In genomic region chr14:67372833-67373232, GRCh38 we compare ENCODE assay signal across 30 cellular contexts. TPM values are rescaled to one million over a fixed set of nuclear protein-coding genes. Genes with fewer than 3 reads are reported as not detected.
DNase-seq lines count a peak whose midpoint lies in the region; ATAC-seq, FAIRE-seq and TF ChIP-seq lines count a peak whose summit lies in the region.
"Had no signal": no experiment of that assay in that cellular context is flagged by ENCODE, and none has a peak within 500 bp of the region (broad histone marks: within the 10 kb centered on the region; RNA-seq: fewer than 3 reads in every experiment).

No MANE protein-coding gene starts in this region.

- no peak for TF ChIP-seq EP300 in HepG2 (IDR thresholded peaks at IDR 0.05; ENCODE audit: low read depth in 2 of 2, low read length in 2 of 2)
- TF ChIP-seq EP300 in HepG2 (CRISPR knock-in tag; IDR thresholded peaks at IDR 0.05; ENCODE audit: borderline replicate concordance), result no peak

- H3K4me2 ChIP-seq in HepG2 (ENCODE audit: low read depth, low read length), result no peak overlapping the region
- H3K4me2 ChIP-seq: BLaER1 had no signal

- H3K27me3 ChIP-seq in CD4-positive, alpha-beta T cell (ENCODE audit: control insufficient read depth, insufficient read depth, low read length), result no peaks in the 10 kb centered on the region
- H3K27me3 ChIP-seq in HepG2 (ENCODE audit: control insufficient read depth in 1 of 2, insufficient read depth in 2 of 2, low read length in 2 of 2), result no peaks in the 10 kb centered on the region
- H3K27me3 ChIP-seq: BLaER1, body of pancreas, dorsolateral prefrontal cortex, heart right ventricle, neutrophil, Peyer's patch, right lobe of liver, transverse colon had no signal

- intact Hi-C loops in CD4-positive, alpha-beta T cell (cut with DNase I, micrococcal nuclease), result no loop called here
- intact Hi-C loops in activated T-helper 2 cell treated with anti-CD3 and anti-CD28 coated beads, Interferon-gamma antibody, Interleukin-2, Interleukin-4, amounts not matched to agents 10 μg/mL and 5 μg/mL and 100 μg/mL, durations not matched to agents 14 hours and 24 hours and 36 hours (cut with micrococcal nuclease), result loop anchor here (1.0 kb wide), 1 partner anchor 13 kb away; the partner anchor contains the start of gene EIF2S1
- intact Hi-C loops in HepG2 (cut with micrococcal nuclease; ENCODE audit: unreplicated experiment), result no loop called here

- H3K4me3 Mint-ChIP-seq in CD4-positive, alpha-beta T cell, result no peak overlapping the region
- H3K4me3 Mint-ChIP-seq in activated T-helper 2 cell treated with anti-CD3 and anti-CD28 coated beads, Interferon-gamma antibody, Interleukin-2, Interleukin-4, amounts not matched to agents 10 μg/mL and 5 μg/mL and 100 μg/mL, durations not matched to agents 14 hours and 24 hours and 36 hours (ENCODE audit: low read depth), result no peak overlapping the region
- H3K4me3 Mint-ChIP-seq: activated CD8-positive, alpha-beta memory T cell treated with anti-CD3 and anti-CD28 coated beads, Interleukin-2, amount 10 ng/mL, durations not matched to agents 7 days and 5 days; IgD-negative memory B cell; T-helper 2 cell treated with Interferon-gamma antibody and Interleukin-4, amounts not matched to agents 5 μg/mL and 100 μg/mL, for 36 hours had no signal

- in situ Hi-C loops in HepG2 (cut with HindIII; ENCODE audit: extremely low pct_ligation_motif_present, low pct_unique_long_range_greater_than_20kb), result no loop called here

- no peak for DNase-seq in CD4-positive, alpha-beta T cell
- no peak for DNase-seq in activated T-helper 2 cell treated with anti-CD3 and anti-CD28 coated beads, Interferon-gamma antibody, Interleukin-2, Interleukin-4, amounts not matched to agents 10 μg/mL and 5 μg/mL and 100 μg/mL, durations not matched to agents 14 hours and 24 hours and 36 hours (ENCODE audit: low spot score)
- DNase-seq in HepG2 (ENCODE audit: low spot score), result no peak
- DNase-seq in NCI-H2107 (lab: John Stamatoyannopoulos, UW), result no peak
- no peak for DNase-seq in NCI-H1436 (lab: John Stamatoyannopoulos, UW)
- DNase-seq: activated CD4-positive, alpha-beta T cell treated with anti-CD3 and anti-CD28 coated beads for 4 hours; activated CD8-positive, alpha-beta memory T cell treated with anti-CD3 and anti-CD28 coated beads, Interleukin-2, amount 10 ng/mL, durations not matched to agents 7 days and 5 days; body of pancreas; cerebellar nuclear complex; DMS79; dorsolateral prefrontal cortex; heart right ventricle; kidney; NCI-H146; NCI-H446 treated with DMSO at 0.1 percent for 48 hours; NCI-H774; Peyer's patch; posterior cingulate gyrus; right lobe of liver; SHP77; transverse colon had no signal

- no peak for FAIRE-seq in HepG2 (lab: Jason Lieb, UNC)
- FAIRE-seq: frontal cortex, G401.6, kidney had no signal

- no peaks in the 10 kb centered on the region for H3K27me3 Mint-ChIP-seq in CD4-positive, alpha-beta T cell
- H3K27me3 Mint-ChIP-seq in activated T-helper 2 cell treated with anti-CD3 and anti-CD28 coated beads, Interferon-gamma antibody, Interleukin-2, Interleukin-4, amounts not matched to agents 10 μg/mL and 5 μg/mL and 100 μg/mL, durations not matched to agents 14 hours and 24 hours and 36 hours (ENCODE audit: low read depth), result no peaks in the 10 kb centered on the region
- H3K27me3 Mint-ChIP-seq: activated CD8-positive, alpha-beta memory T cell treated with anti-CD3 and anti-CD28 coated beads, Interleukin-2, amount 10 ng/mL, durations not matched to agents 7 days and 5 days; IgD-negative memory B cell had no signal

- TF ChIP-seq POLR2A in HepG2 (IDR thresholded peaks at IDR 0.05; ENCODE audit: insufficient read depth in 1 of 2, low read depth in 2 of 2, low read length in 2 of 2), result no peak

- H2AFZ ChIP-seq in HepG2 (ENCODE audit: low read length), result no peak overlapping the region

- TF ChIP-seq CTCF in C4-2B (conservative IDR thresholded peaks at IDR 0.05), result no peak
- TF ChIP-seq CTCF in CD4-positive, alpha-beta T cell (IDR thresholded peaks at IDR 0.05), result no peak
- no peak for TF ChIP-seq CTCF in HepG2 (CRISPR knock-in tag; IDR thresholded peaks at IDR 0.05)

- H3K36me3 ChIP-seq in HepG2 (replicated peaks in 1 of 2; ENCODE audit: control insufficient read depth in 1 of 2, insufficient read depth in 2 of 2, low read length in 2 of 2), result peaks cover 15 to 72% of the 10 kb centered on the region in 2 experiments

- CTCF ChIA-PET in CD4-positive, alpha-beta T cell (lab: Charles Lee), result no interaction called here
- CTCF ChIA-PET in HepG2 (lab: Yijun Ruan, JAX; ENCODE audit: low intra/inter-chr PET ratio, low total read pairs), result no interaction called here

- H3K9me3 ChIP-seq in CD4-positive, alpha-beta T cell (ENCODE audit: control insufficient read depth, low read length), result no peaks in the 10 kb centered on the region
- no peaks in the 10 kb centered on the region for H3K9me3 ChIP-seq in HepG2 (ENCODE audit: low read length)
- H3K9me3 ChIP-seq: BLaER1, body of pancreas, heart right ventricle, neutrophil, Peyer's patch, right lobe of liver, transverse colon had no signal

- POLR2A ChIA-PET in CD4-positive, alpha-beta T cell (lab: Charles Lee), result no interaction called here
- POLR2A ChIA-PET in HepG2 (lab: Yijun Ruan, JAX), result no interaction called here

- H3K27ac ChIP-seq in C4-2B (peak overlapping the region; percentile 10; the same call in 1 of the 2 replicates), HepG2 (ENCODE audit: extremely low read length, insufficient read depth, low read length) (no peak overlapping the region)
- H3K27ac ChIP-seq in CD4-positive, alpha-beta T cell (ENCODE audit: low read depth, low read length), result no peak overlapping the region
- H3K27ac ChIP-seq: BLaER1, body of pancreas, dorsolateral prefrontal cortex, heart right ventricle, neutrophil, Peyer's patch, right lobe of liver, transverse colon had no signal

- H3K4me1 ChIP-seq in HepG2 (ENCODE audit: insufficient read depth, low read length), result no peaks in the 10 kb centered on the region
- H3K4me1 ChIP-seq: BLaER1, transverse colon had no signal

- no peak overlapping the region for H3K9ac ChIP-seq in HepG2 (ENCODE audit: insufficient read depth, low read depth, low read length)
- H3K9ac ChIP-seq: BLaER1 had no signal

- H3K36me3 Mint-ChIP-seq in CD4-positive, alpha-beta T cell (ENCODE audit: low read depth), result peaks cover 95% of the 10 kb centered on the region
- H3K36me3 Mint-ChIP-seq in activated T-helper 2 cell treated with anti-CD3 and anti-CD28 coated beads, Interferon-gamma antibody, Interleukin-2, Interleukin-4, amounts not matched to agents 10 μg/mL and 5 μg/mL and 100 μg/mL, durations not matched to agents 14 hours and 24 hours and 36 hours (ENCODE audit: low read depth), result peaks cover 86% of the 10 kb centered on the region

- 100% methylated on average over 1 of the region's 1 CpG for WGBS in HepG2 (ENCODE audit: low lambda C conversion rate)

- TF ChIP-seq RAD21 in HepG2 (CRISPR knock-in tag; IDR thresholded peaks at IDR 0.05), result no peak

- H3K9me3 Mint-ChIP-seq in CD4-positive, alpha-beta T cell, result no peaks in the 10 kb centered on the region
- no peaks in the 10 kb centered on the region for H3K9me3 Mint-ChIP-seq in activated T-helper 2 cell treated with anti-CD3 and anti-CD28 coated beads, Interferon-gamma antibody, Interleukin-2, Interleukin-4, amounts not matched to agents 10 μg/mL and 5 μg/mL and 100 μg/mL, durations not matched to agents 14 hours and 24 hours and 36 hours
- H3K9me3 Mint-ChIP-seq: IgD-negative memory B cell; T-helper 2 cell treated with Interferon-gamma antibody and Interleukin-4, amounts not matched to agents 5 μg/mL and 100 μg/mL, for 36 hours had no signal

- H3K27ac Mint-ChIP-seq in CD4-positive, alpha-beta T cell, result peak overlapping the region; percentile 65
- H3K27ac Mint-ChIP-seq in activated T-helper 2 cell treated with anti-CD3 and anti-CD28 coated beads, Interferon-gamma antibody, Interleukin-2, Interleukin-4, amounts not matched to agents 10 μg/mL and 5 μg/mL and 100 μg/mL, durations not matched to agents 14 hours and 24 hours and 36 hours, result peak overlapping the region; percentile 56
- H3K27ac Mint-ChIP-seq: activated CD8-positive, alpha-beta memory T cell treated with anti-CD3 and anti-CD28 coated beads, Interleukin-2, amount 10 ng/mL, durations not matched to agents 7 days and 5 days; T-helper 2 cell treated with Interferon-gamma antibody and Interleukin-4, amounts not matched to agents 5 μg/mL and 100 μg/mL, for 36 hours had no signal

- BruUV-seq in HepG2 (replicated peaks; lab: Mats Ljungman, UMichigan), result no TSS peak

- peaks cover 40% of the 10 kb centered on the region for H3K4me1 Mint-ChIP-seq in CD4-positive, alpha-beta T cell (ENCODE audit: low read depth)
- H3K4me1 Mint-ChIP-seq in activated T-helper 2 cell treated with anti-CD3 and anti-CD28 coated beads, Interferon-gamma antibody, Interleukin-2, Interleukin-4, amounts not matched to agents 10 μg/mL and 5 μg/mL and 100 μg/mL, durations not matched to agents 14 hours and 24 hours and 36 hours (ENCODE audit: low read depth), result peaks cover 27% of the 10 kb centered on the region

- no peak for ATAC-seq in CD4-positive, alpha-beta T cell (ENCODE audit: poor library complexity)
- ATAC-seq in HepG2, result no peak
- no peak for ATAC-seq in HG03097 (IDR thresholded peaks at IDR 0.05; ENCODE audit: low FRiP score, unreplicated experiment)
- ATAC-seq: body of pancreas, heart right ventricle had no signal

- H3K79me2 ChIP-seq in HepG2 (ENCODE audit: insufficient read depth, low read length), result peaks cover 1% of the 10 kb centered on the region

- no peak overlapping the region for H3K4me3 ChIP-seq in HepG2 (replicated peaks in 1 of 3; ENCODE audit: insufficient read depth in 1 of 3, low read depth in 2 of 3, low read length in 3 of 3)
- H3K4me3 ChIP-seq: BLaER1, body of pancreas, dorsolateral prefrontal cortex, heart right ventricle, Peyer's patch, right lobe of liver, transverse colon had no signal

- no peaks in the 10 kb centered on the region for H4K20me1 ChIP-seq in HepG2 (ENCODE audit: insufficient read depth, low read length)

RNA-seq across cellular contexts. Expression of gene EIF2S1, which starts 12.7 kb away (rescaled TPM):
- 10 to 100 TPM; 23.1 to 28.8 TPM for total RNA-seq in CD4-positive, alpha-beta T cell
- 217 and 230 TPM in 2 replicates for total RNA-seq in activated T-helper 2 cell treated with anti-CD3 and anti-CD28 coated beads, Interferon-gamma antibody, Interleukin-2, Interleukin-4, amounts not matched to agents 10 μg/mL and 5 μg/mL and 100 μg/mL, durations not matched to agents 14 hours and 24 hours and 36 hours
- 246 and 389 TPM in 2 replicates for total RNA-seq in HepG2 (2016; rRNA removed; fragmentation: Illumina TruSeq; extraction: Trizol)
- total RNA-seq in HepG2 (2016; cell fraction: cytosol; rRNA removed; fragmentation: Illumina TruSeq; extraction: Trizol; ENCODE audit: low read depth), result 59.3 and 60.0 TPM in 2 replicates
- total RNA-seq in HepG2 (2016; cell fraction: insoluble cytoplasmic fraction; rRNA removed; fragmentation: Illumina TruSeq; extraction: Trizol), result 252 and 396 TPM in 2 replicates
- total RNA-seq in HepG2 (2016; cell fraction: membrane; rRNA removed; fragmentation: Illumina TruSeq; extraction: Trizol), result 74.9 and 81.0 TPM in 2 replicates
- total RNA-seq in HepG2 (2016; cell fraction: nucleus; rRNA removed; fragmentation: Illumina TruSeq; extraction: Trizol), result 59.4 and 61.7 TPM in 2 replicates
- 40.7 and 49.1 TPM in 2 replicates for polyA plus RNA-seq in HepG2 (2011; rRNA removed)
- 27.7 and 40.2 TPM in 2 replicates for polyA plus RNA-seq in HepG2 (2011; cell fraction: cytosol; rRNA removed)
- polyA plus RNA-seq in HepG2 (2011; cell fraction: nucleus; rRNA removed), result 9.8 and 13.1 TPM in 2 replicates
- 106 and 109 TPM in 2 replicates for polyA plus RNA-seq in HepG2 (2012)
- polyA plus RNA-seq in HepG2 (2016; cell fraction: cytosol; fragmentation: Illumina TruSeq; extraction: Trizol; ENCODE audit: low read depth), result 54.1 and 56.5 TPM in 2 replicates
- 301 and 323 TPM in 2 replicates for polyA plus RNA-seq in HepG2 (2016; cell fraction: insoluble cytoplasmic fraction; fragmentation: Illumina TruSeq; extraction: Trizol; ENCODE audit: low read depth)
- 52.2 and 52.4 TPM in 2 replicates for polyA plus RNA-seq in HepG2 (2016; cell fraction: membrane; fragmentation: Illumina TruSeq; extraction: Trizol; ENCODE audit: low read depth)
- 79.2 and 81.5 TPM in 2 replicates for polyA plus RNA-seq in HepG2 (2016; cell fraction: nucleus; fragmentation: Illumina TruSeq; extraction: Trizol; ENCODE audit: insufficient read depth, low read depth)
- 11.1 and 67.7 TPM in 2 replicates for polyA minus RNA-seq in HepG2 (2011; rRNA and poly(A)+ RNA removed; ENCODE audit: low replicate concordance)
- polyA minus RNA-seq in HepG2 (2011; cell fraction: cytosol; rRNA and poly(A)+ RNA removed), result 39.7 and 43.5 TPM in 2 replicates
- polyA minus RNA-seq in HepG2 (2011; cell fraction: nucleus; rRNA and poly(A)+ RNA removed), result 23.6 and 30.6 TPM in 2 replicates

RNA-seq across cellular contexts. Expression of gene ATP6V1D, which starts 13.2 kb away (rescaled TPM):
- 10 to 100 TPM; 25.2 to 36.2 TPM for total RNA-seq in CD4-positive, alpha-beta T cell
- total RNA-seq in activated T-helper 2 cell treated with anti-CD3 and anti-CD28 coated beads, Interferon-gamma antibody, Interleukin-2, Interleukin-4, amounts not matched to agents 10 μg/mL and 5 μg/mL and 100 μg/mL, durations not matched to agents 14 hours and 24 hours and 36 hours, result 23.6 and 26.8 TPM in 2 replicates
- total RNA-seq in HepG2 (2016; rRNA removed; fragmentation: Illumina TruSeq; extraction: Trizol), result 53.9 and 70.9 TPM in 2 replicates
- 14.1 and 14.4 TPM in 2 replicates for total RNA-seq in HepG2 (2016; cell fraction: cytosol; rRNA removed; fragmentation: Illumina TruSeq; extraction: Trizol; ENCODE audit: low read depth)
- total RNA-seq in HepG2 (2016; cell fraction: insoluble cytoplasmic fraction; rRNA removed; fragmentation: Illumina TruSeq; extraction: Trizol), result 56.3 and 81.7 TPM in 2 replicates
- 24.1 and 24.3 TPM in 2 replicates for total RNA-seq in HepG2 (2016; cell fraction: membrane; rRNA removed; fragmentation: Illumina TruSeq; extraction: Trizol)
- 38.4 and 39.1 TPM in 2 replicates for total RNA-seq in HepG2 (2016; cell fraction: nucleus; rRNA removed; fragmentation: Illumina TruSeq; extraction: Trizol)
- 13.8 and 16.8 TPM in 2 replicates for polyA plus RNA-seq in HepG2 (2011; rRNA removed)
- polyA plus RNA-seq in HepG2 (2011; cell fraction: cytosol; rRNA removed), result 8.5 and 12.6 TPM in 2 replicates
- polyA plus RNA-seq in HepG2 (2011; cell fraction: nucleus; rRNA removed), result 2.8 and 5.5 TPM in 2 replicates
- polyA plus RNA-seq in HepG2 (2012), result 11.4 and 15.8 TPM in 2 replicates
- 8.2 and 12.5 TPM in 2 replicates for polyA plus RNA-seq in HepG2 (2016; cell fraction: cytosol; fragmentation: Illumina TruSeq; extraction: Trizol; ENCODE audit: low read depth)
- 59.2 and 77.2 TPM in 2 replicates for polyA plus RNA-seq in HepG2 (2016; cell fraction: insoluble cytoplasmic fraction; fragmentation: Illumina TruSeq; extraction: Trizol; ENCODE audit: low read depth)
- polyA plus RNA-seq in HepG2 (2016; cell fraction: membrane; fragmentation: Illumina TruSeq; extraction: Trizol; ENCODE audit: low read depth), result 14.9 and 19.0 TPM in 2 replicates
- polyA plus RNA-seq in HepG2 (2016; cell fraction: nucleus; fragmentation: Illumina TruSeq; extraction: Trizol; ENCODE audit: insufficient read depth, low read depth), result 26.0 and 30.8 TPM in 2 replicates
- 12.2 and 45.3 TPM in 2 replicates for polyA minus RNA-seq in HepG2 (2011; rRNA and poly(A)+ RNA removed; ENCODE audit: low replicate concordance)
- polyA minus RNA-seq in HepG2 (2011; cell fraction: cytosol; rRNA and poly(A)+ RNA removed), result 14.9 and 15.7 TPM in 2 replicates
- 31.9 and 39.3 TPM in 2 replicates for polyA minus RNA-seq in HepG2 (2011; cell fraction: nucleus; rRNA and poly(A)+ RNA removed)

RNA-seq across cellular contexts. Expression of gene PLEK2, which starts 39.1 kb away (rescaled TPM):
- total RNA-seq in CD4-positive, alpha-beta T cell, result 1 to 10 TPM; 1.3 to 1.4 TPM
- 0.37 TPM in 1 of 2 replicates, not detected in the other for total RNA-seq in activated T-helper 2 cell treated with anti-CD3 and anti-CD28 coated beads, Interferon-gamma antibody, Interleukin-2, Interleukin-4, amounts not matched to agents 10 μg/mL and 5 μg/mL and 100 μg/mL, durations not matched to agents 14 hours and 24 hours and 36 hours
- 1.5 and 1.9 TPM in 2 replicates for total RNA-seq in HepG2 (2016; rRNA removed; fragmentation: Illumina TruSeq; extraction: Trizol)
- not detected in 2 replicates for total RNA-seq in HepG2 (2016; cell fraction: cytosol; rRNA removed; fragmentation: Illumina TruSeq; extraction: Trizol; ENCODE audit: low read depth)
- total RNA-seq in HepG2 (2016; cell fraction: insoluble cytoplasmic fraction; rRNA removed; fragmentation: Illumina TruSeq; extraction: Trizol), result 1.4 and 2.0 TPM in 2 replicates
- total RNA-seq in HepG2 (2016; cell fraction: membrane; rRNA removed; fragmentation: Illumina TruSeq; extraction: Trizol), result 0.65 and 0.77 TPM in 2 replicates
- total RNA-seq in HepG2 (2016; cell fraction: nucleus; rRNA removed; fragmentation: Illumina TruSeq; extraction: Trizol), result 0.53 and 0.66 TPM in 2 replicates
- 0.26 and 0.51 TPM in 2 replicates for polyA plus RNA-seq in HepG2 (2011; rRNA removed)
- polyA plus RNA-seq in HepG2 (2011; cell fraction: cytosol; rRNA removed), result 0.12 and 0.54 TPM in 2 replicates
- polyA plus RNA-seq in HepG2 (2011; cell fraction: nucleus; rRNA removed), result 0.12 TPM in 1 of 2 replicates, not detected in the other
- polyA plus RNA-seq in HepG2 (2012), result 0.19 and 0.78 TPM in 2 replicates
- polyA plus RNA-seq in HepG2 (2016; cell fraction: cytosol; fragmentation: Illumina TruSeq; extraction: Trizol; ENCODE audit: low read depth), result 0.18 and 0.21 TPM in 2 replicates
- 2.5 and 2.9 TPM in 2 replicates for polyA plus RNA-seq in HepG2 (2016; cell fraction: insoluble cytoplasmic fraction; fragmentation: Illumina TruSeq; extraction: Trizol; ENCODE audit: low read depth)
- 0.47 and 0.62 TPM in 2 replicates for polyA plus RNA-seq in HepG2 (2016; cell fraction: membrane; fragmentation: Illumina TruSeq; extraction: Trizol; ENCODE audit: low read depth)
- 0.80 and 1.6 TPM in 2 replicates for polyA plus RNA-seq in HepG2 (2016; cell fraction: nucleus; fragmentation: Illumina TruSeq; extraction: Trizol; ENCODE audit: insufficient read depth, low read depth)
- polyA minus RNA-seq in HepG2 (2011; rRNA and poly(A)+ RNA removed; ENCODE audit: low replicate concordance), result 30.6 TPM in 1 of 2 replicates, not detected in the other
- polyA minus RNA-seq in HepG2 (2011; cell fraction: cytosol; rRNA and poly(A)+ RNA removed), result 0.99 TPM in 1 of 2 replicates, not detected in the other
- polyA minus RNA-seq in HepG2 (2011; cell fraction: nucleus; rRNA and poly(A)+ RNA removed), result not detected in 2 replicates
- total RNA-seq: H4 had no signal
- polyA plus RNA-seq: IgD-negative memory B cell had no signal
